ENCODE assay signal across 11 cellular contexts in the genomic region with DNA sequence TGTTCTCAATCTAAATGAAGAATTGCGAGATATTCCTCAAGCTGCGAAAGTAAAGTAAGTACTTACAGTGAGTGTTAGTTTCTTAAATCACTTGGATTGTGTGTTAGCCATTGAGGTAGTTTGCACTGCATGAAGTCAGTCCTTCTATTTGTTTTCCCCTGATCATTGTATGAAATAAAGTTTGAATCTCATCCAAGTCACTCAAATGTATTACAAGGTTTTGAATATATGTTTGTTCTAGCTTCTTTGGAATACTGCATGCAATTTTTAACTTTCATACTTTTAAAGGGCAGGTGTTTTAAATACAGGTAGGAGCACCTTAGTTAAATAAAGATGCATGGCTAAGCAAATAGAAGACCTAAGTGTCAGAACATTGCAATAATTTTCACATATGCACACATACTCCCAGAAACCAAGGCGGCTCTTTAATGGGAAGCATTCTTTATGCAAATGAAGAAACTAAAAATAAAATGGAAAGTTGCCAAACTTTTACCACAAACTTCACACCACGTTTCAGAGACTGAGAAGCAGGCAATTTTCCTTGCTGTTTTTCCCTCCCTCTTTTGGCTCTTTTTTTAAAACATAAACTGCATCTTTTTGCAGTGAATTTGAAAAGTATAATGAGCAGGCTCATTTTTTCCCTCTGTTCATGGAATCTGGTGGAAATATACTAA.
DNase-seq lines count a peak whose midpoint lies in the region; ATAC-seq and TF ChIP-seq lines count a peak whose summit lies in the region.
"Had no signal": no experiment of that assay in that cellular context is flagged by ENCODE, and none has a peak within 500 bp of the region (broad histone marks: within the 10 kb centered on the region; RNA-seq: fewer than 3 reads in every experiment).

No MANE protein-coding gene starts in this region.

- peak; percentile 29 for ATAC-seq in GM18502 (IDR thresholded peaks at IDR 0.05; ENCODE audit: poor library complexity, unreplicated experiment)
- ATAC-seq in activated B cell treated with CpG ODN at 0.5 μM for 24 hours (ENCODE audit: low read depth), result no peak
- ATAC-seq in GM21360 (IDR thresholded peaks at IDR 0.05; ENCODE audit: unreplicated experiment), result no peak
- ATAC-seq: activated CD8-positive, alpha-beta T cell treated with anti-CD3 and anti-CD28 coated beads, Interleukin-2, amount 10 ng/mL, durations not matched to agents 7 days and 5 days had no signal

- peak overlapping the region; percentile 25 for H3K4me3 Mint-ChIP-seq in activated B cell treated with CpG ODN at 0.5 μM for 24 hours
- H3K4me3 Mint-ChIP-seq: activated CD8-positive, alpha-beta T cell treated with anti-CD3 and anti-CD28 coated beads, Interleukin-2, amount 10 ng/mL, durations not matched to agents 7 days and 5 days; HFFc6 had no signal

- intact Hi-C loops in activated B cell treated with CpG ODN at 0.5 μM for 24 hours (cut with micrococcal nuclease), result loop anchor here (10.0 kb wide), 1 partner anchor 235 kb away; no protein-coding TSS in a partner anchor

- TF ChIP-seq CTCF in activated B cell treated with CpG ODN at 0.5 μM for 24 hours (IDR thresholded peaks at IDR 0.05), result no peak

- H3K9me3 ChIP-seq in HAP-1, result no peaks in the 10 kb centered on the region
- H3K9me3 ChIP-seq: ovary had no signal

- H3K36me3 ChIP-seq in HAP-1 (replicated peaks), result peaks cover 3% of the 10 kb centered on the region; the same call in 1 of the 2 replicates
- H3K36me3 ChIP-seq: ovary had no signal

- no peak overlapping the region for H3K27ac Mint-ChIP-seq in activated B cell treated with CpG ODN at 0.5 μM for 24 hours
- H3K27ac Mint-ChIP-seq: activated CD8-positive, alpha-beta T cell treated with anti-CD3 and anti-CD28 coated beads, Interleukin-2, amount 10 ng/mL, durations not matched to agents 7 days and 5 days had no signal

- H3K4me1 ChIP-seq in HAP-1, result peaks cover 9% of the 10 kb centered on the region

- POLR2A ChIA-PET in activated B cell treated with CpG ODN at 0.5 μM for 24 hours (lab: Charles Lee), result no interaction called here

- CTCF ChIA-PET in activated B cell treated with CpG ODN at 0.5 μM for 24 hours (lab: Charles Lee), result no interaction called here

- peaks cover 76% of the 10 kb centered on the region for H3K4me1 Mint-ChIP-seq in activated B cell treated with CpG ODN at 0.5 μM for 24 hours

- no peak overlapping the region for H3K4me3 ChIP-seq in HAP-1
- H3K4me3 ChIP-seq: ovary had no signal

- no peaks in the 10 kb centered on the region for H3K27me3 ChIP-seq in HAP-1 (ENCODE audit: low read depth)
- H3K27me3 ChIP-seq: ovary had no signal

- peaks cover 20% of the 10 kb centered on the region for H3K36me3 Mint-ChIP-seq in activated B cell treated with CpG ODN at 0.5 μM for 24 hours (ENCODE audit: low read depth)

- no peaks in the 10 kb centered on the region for H3K27me3 Mint-ChIP-seq in activated B cell treated with CpG ODN at 0.5 μM for 24 hours

- in situ Hi-C loops in HAP-1 (cut with MboI; ENCODE audit: low sequenced_read_pairs), result no loop called here

- DNase-seq in NAMALWA (ENCODE audit: low spot score), result peak; percentile 49
- no peak for DNase-seq in activated B cell treated with CpG ODN at 0.5 μM for 24 hours
- peak; percentile 30 for DNase-seq in renal cortical epithelial cell (ENCODE audit: low read depth)
- no peak for DNase-seq in HAP-1 (ENCODE audit: low spot score in 2 of 2)
- no peak for DNase-seq in cerebellum (ENCODE audit: low spot score)
- DNase-seq: activated CD8-positive, alpha-beta T cell treated with anti-CD3 and anti-CD28 coated beads, Interleukin-2, amount 10 ng/mL, durations not matched to agents 7 days and 5 days; HFFc6; NCI-H187 treated with DMSO at 0.1 percent for 48 hours; ovary had no signal

- no peaks in the 10 kb centered on the region for H3K9me3 Mint-ChIP-seq in activated B cell treated with CpG ODN at 0.5 μM for 24 hours
- H3K9me3 Mint-ChIP-seq: HFFc6 had no signal

Comparison
In these comparisons a context has a peak if more than half of its experiments do, and no peak if none do; other contexts are left out.
1. DNase-seq: peak in NAMALWA (single experiment) and renal cortical epithelial cell (single experiment); none in activated B cell treated with CpG ODN at 0.5 μM for 24 hours (single experiment), HAP-1 (0 of 2) and cerebellum (single experiment).